Comparison of ENCODE assay signal across 17 cellular contexts in the genomic region with DNA sequence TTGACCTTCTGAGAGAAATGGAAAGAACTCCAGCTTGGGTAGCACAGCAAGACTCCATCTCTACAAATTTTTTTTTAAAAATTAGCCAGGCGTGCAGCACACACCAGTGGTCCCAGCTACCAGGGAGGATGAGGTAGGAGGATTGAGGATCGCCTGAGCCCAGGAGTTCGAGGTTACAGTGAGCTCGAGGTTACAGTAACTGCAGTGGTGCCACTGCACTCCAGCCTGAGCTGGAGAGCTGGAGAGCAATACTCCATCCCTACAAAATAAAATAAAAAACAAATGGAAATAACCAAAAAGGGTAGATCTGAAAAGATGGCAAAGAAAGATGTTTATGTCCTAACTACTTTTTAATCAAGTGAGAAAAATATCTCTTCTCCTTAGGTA. TPM values are rescaled to one million over a fixed set of nuclear protein-coding genes. Genes with fewer than 3 reads are reported as not detected.
DNase-seq lines count a peak whose midpoint lies in the region; ATAC-seq and TF ChIP-seq lines count a peak whose summit lies in the region.
"Had no signal": no experiment of that assay in that cellular context is flagged by ENCODE, and none has a peak within 500 bp of the region (broad histone marks: within the 10 kb centered on the region; RNA-seq: fewer than 3 reads in every experiment).

No MANE protein-coding gene starts in this region.

- H3K9me3 Mint-ChIP-seq in T-helper 2 cell treated with Interferon-gamma antibody and Interleukin-4, amounts not matched to agents 5 μg/mL and 100 μg/mL, for 36 hours: no peaks in the 10 kb centered on the region

- TF ChIP-seq CTCF in RWPE2 (IDR thresholded peaks at IDR 0.05; ENCODE audit: poor library complexity, severe bottlenecking): no peak
- TF ChIP-seq CTCF in gastroesophageal sphincter (IDR thresholded peaks at IDR 0.05): no peak
- TF ChIP-seq CTCF in spleen (IDR thresholded peaks at IDR 0.05 in 8 of 11, conservative IDR thresholded peaks at IDR 0.05 in 3 of 11): no peak

- intact Hi-C loops in spleen (cut with DNase I; ENCODE audit: low total_unique reads): loop anchor here (10.0 kb wide), 1 partner anchor 290 kb away; no protein-coding TSS in a partner anchor

- 22 to 44% methylated on average over 3 to 4 of the region's 4 CpGs for WGBS in gastroesophageal sphincter (ENCODE audit: low coverage in 1 of 2), 2 donors
- 58 to 74% (median 59%) methylated on average over 4 of the region's 4 CpGs for WGBS in spleen, 5 donors

- no peak for DNase-seq in T-helper 2 cell treated with Interferon-gamma antibody and Interleukin-4, amounts not matched to agents 5 μg/mL and 100 μg/mL, for 36 hours (ENCODE audit: low spot score)
- DNase-seq in T-helper 2 cell (no peak), RWPE2 (ENCODE audit: low spot score) (no peak), spleen (no peak), LoVo (ENCODE audit: low spot score) (no peak), activated gamma-delta T cell treated with Interleukin-2 at 50 U/mL for 16 hours (no peak)
- DNase-seq: activated CD4-positive, CD25-positive, alpha-beta regulatory T cell; activated T-cell treated with anti-CD3 and anti-CD28 coated beads for 4 hours; heart left ventricle; KG1; left colon; NCI-H187; NCI-H748 treated with DMSO at 0.1 percent for 48 hours; stimulated activated CD4-positive, alpha-beta T cell treated with anti-CD3 and anti-CD28 coated beads, Interleukin-12 subunit alpha, Interleukin-12 subunit beta, amount 100 ng/mL, for 4 hours had no signal

- TF ChIP-seq POLR2A in gastroesophageal sphincter (IDR thresholded peaks at IDR 0.05) (no peak), spleen (IDR thresholded peaks at IDR 0.05) (no peak)

- H3K27ac Mint-ChIP-seq in T-helper 2 cell treated with Interferon-gamma antibody and Interleukin-4, amounts not matched to agents 5 μg/mL and 100 μg/mL, for 36 hours: peak overlapping the region; percentile 26

- H3K27me3 ChIP-seq in RWPE2 (ENCODE audit: insufficient read depth, poor library complexity, severe bottlenecking) (no peaks in the 10 kb centered on the region), gastroesophageal sphincter (no peaks in the 10 kb centered on the region), spleen (replicated peaks in 1 of 7) (no peaks in the 10 kb centered on the region)
- H3K27me3 ChIP-seq: heart left ventricle, SJSA1 had no signal

- peaks cover 15% of the 10 kb centered on the region for H3K36me3 Mint-ChIP-seq in T-helper 2 cell treated with Interferon-gamma antibody and Interleukin-4, amounts not matched to agents 5 μg/mL and 100 μg/mL, for 36 hours (ENCODE audit: low read depth)

- H3K4me3 ChIP-seq in RWPE2 (ENCODE audit: severe bottlenecking) (no peak overlapping the region), gastroesophageal sphincter (no peak overlapping the region), spleen (no peak overlapping the region)
- H3K4me3 ChIP-seq: heart left ventricle, SJSA1 had no signal

- H3K4me3 Mint-ChIP-seq in T-helper 2 cell treated with Interferon-gamma antibody and Interleukin-4, amounts not matched to agents 5 μg/mL and 100 μg/mL, for 36 hours: no peak overlapping the region

- peaks cover 40% of the 10 kb centered on the region for H3K4me1 Mint-ChIP-seq in T-helper 2 cell treated with Interferon-gamma antibody and Interleukin-4, amounts not matched to agents 5 μg/mL and 100 μg/mL, for 36 hours (ENCODE audit: low read depth)

- TF ChIP-seq EP300 in gastroesophageal sphincter (IDR thresholded peaks at IDR 0.05): no peak

- H3K4me1 ChIP-seq in RWPE2 (ENCODE audit: insufficient read depth, poor library complexity, severe bottlenecking) (peaks cover 12% of the 10 kb centered on the region), gastroesophageal sphincter (peaks cover 9 to 93% (median 20%) of the 10 kb centered on the region in 3 donors), spleen (peaks cover 25 to 88% (median 49%) of the 10 kb centered on the region in 6 donors)

- H3K36me3 ChIP-seq in RWPE2 (ENCODE audit: low read depth) (peaks cover 26% of the 10 kb centered on the region), gastroesophageal sphincter (peaks cover 0 to 18% of the 10 kb centered on the region in 2 donors), spleen (peaks cover 0 to 40% (median 10%) of the 10 kb centered on the region in 6 donors)

- no peaks in the 10 kb centered on the region for H3K9me3 ChIP-seq in RWPE2 (ENCODE audit: severe bottlenecking)
- no peaks in the 10 kb centered on the region for H3K9me3 ChIP-seq in gastroesophageal sphincter
- no peaks in the 10 kb centered on the region for H3K9me3 ChIP-seq in spleen
- H3K9me3 ChIP-seq: heart left ventricle, SJSA1 had no signal

- H3K27me3 Mint-ChIP-seq in T-helper 2 cell treated with Interferon-gamma antibody and Interleukin-4, amounts not matched to agents 5 μg/mL and 100 μg/mL, for 36 hours (ENCODE audit: low read depth): no peaks in the 10 kb centered on the region

- 0 out of 3 replicates have a peak, but pooled peaks have one; percentile 23 for ATAC-seq in RWPE2 (ENCODE audit: low read depth)
- ATAC-seq in gastroesophageal sphincter: peak; percentile 5
- ATAC-seq in GM18517 (IDR thresholded peaks at IDR 0.05; ENCODE audit: unreplicated experiment): no peak
- ATAC-seq: left colon had no signal

- H3K27ac ChIP-seq in RWPE2 (ENCODE audit: poor library complexity, severe bottlenecking) (peak overlapping the region; percentile 52), gastroesophageal sphincter (peak overlapping the region; percentile 52 to 68 (median 62)), spleen (peak overlapping the region in 5 of 8 donors; percentile 8 to 57 (median 40))

RNA-seq across cellular contexts. Expression of gene POGZ, which starts 14.5 kb away (rescaled TPM):
- total RNA-seq in gastroesophageal sphincter (10 to 100 TPM; 25.8 to 68.2 (median 47.3) TPM), spleen (100 to 1,000 TPM in 3 of 7 donors, 10 to 100 TPM in 4; 58.4 to 133 (median 94.5) TPM)
- 10 to 100 TPM; 12.9 to 23.8 (median 20.8) TPM for polyA plus RNA-seq in spleen

RNA-seq across cellular contexts. Expression of gene PSMB4, which starts 45.4 kb away (rescaled TPM):
- 100 to 1,000 TPM; 192 to 245 (median 232) TPM for total RNA-seq in gastroesophageal sphincter
- total RNA-seq in spleen: 100 to 1,000 TPM; 184 to 219 (median 201) TPM
- 100 to 1,000 TPM; 320 to 371 (median 354) TPM for polyA plus RNA-seq in spleen
